ENCODE assay signal across 20 cellular contexts in genomic region chr1:12711421-12712005, GRCh38. TPM values are rescaled to one million over a fixed set of nuclear protein-coding genes. Genes with fewer than 3 reads are reported as not detected.
DNase-seq lines count a peak whose midpoint lies in the region; ATAC-seq and TF ChIP-seq lines count a peak whose summit lies in the region.
"Had no signal": no experiment of that assay in that cellular context is flagged by ENCODE, and none has a peak within 500 bp of the region (broad histone marks: within the 10 kb centered on the region; RNA-seq: fewer than 3 reads in every experiment).

No MANE protein-coding gene starts in this region.

- H3K4me3 ChIP-seq in HUES48 (ENCODE audit: low read depth, low read length): no peak overlapping the region
- no peak overlapping the region for H3K4me3 ChIP-seq in CD8-positive, alpha-beta memory T cell (ENCODE audit: low read length)

- H3K4me1 ChIP-seq in HUES48 (ENCODE audit: control insufficient read depth, insufficient read depth, low read length): peaks cover 44% of the 10 kb centered on the region
- no peaks in the 10 kb centered on the region for H3K4me1 ChIP-seq in CD8-positive, alpha-beta memory T cell (ENCODE audit: insufficient read depth, low read length)

- no peaks in the 10 kb centered on the region for H3K27me3 ChIP-seq in HUES48 (ENCODE audit: control insufficient read depth, insufficient read depth, low read length)
- no peaks in the 10 kb centered on the region for H3K27me3 ChIP-seq in CD8-positive, alpha-beta memory T cell (ENCODE audit: insufficient read depth, low read length, poor library complexity, severe bottlenecking)

- no peaks in the 10 kb centered on the region for H3K9me3 ChIP-seq in HUES48 (ENCODE audit: control insufficient read depth, insufficient read depth, low read length)
- H3K9me3 ChIP-seq in CD8-positive, alpha-beta memory T cell (ENCODE audit: low read length): no peaks in the 10 kb centered on the region

- no peaks in the 10 kb centered on the region for H3K36me3 Mint-ChIP-seq in osteocyte (ENCODE audit: unreplicated experiment)
- H3K36me3 Mint-ChIP-seq in CD8-positive, alpha-beta memory T cell: no peaks in the 10 kb centered on the region

- H3K9me3 Mint-ChIP-seq in osteocyte (ENCODE audit: unreplicated experiment): peaks cover 3% of the 10 kb centered on the region
- H3K9me3 Mint-ChIP-seq in CD8-positive, alpha-beta memory T cell: no peaks in the 10 kb centered on the region
- H3K9me3 Mint-ChIP-seq: HFFc6 had no signal

- POLR2A ChIA-PET in CD8-positive, alpha-beta memory T cell (lab: Charles Lee): no interaction called here

- peak; percentile 30 for DNase-seq in AG20443 (ENCODE audit: low spot score)
- peak; percentile 10 for DNase-seq in fibroblast of peridontal ligament (ENCODE audit: extremely low read depth)
- no peak for DNase-seq in osteocyte (ENCODE audit: extremely low spot score, unreplicated experiment)
- DNase-seq in activated CD8-positive, alpha-beta memory T cell treated with anti-CD3 and anti-CD28 coated beads, Interleukin-2, amount 50 U/mL, for 48 hours: no peak
- no peak for DNase-seq in NCI-H510A treated with DMSO at 0.1 percent for 48 hours (lab: John Stamatoyannopoulos, UW)
- DNase-seq in CD8-positive, alpha-beta memory T cell: no peak
- DNase-seq: AML-193, Caco-2, HFFc6, NCI-H1105 treated with DMSO at 0.1 percent for 48 hours, NCI-H1930, NCI-H446, NCI-H748 treated with DMSO at 0.1 percent for 48 hours, OCI-M1, RPMI8226, SIG-M5 had no signal

- TF ChIP-seq CTCF in osteocyte (IDR thresholded peaks at IDR 0.05): no peak

- H3K36me3 ChIP-seq in HUES48 (ENCODE audit: control insufficient read depth, insufficient read depth, low read length): no peaks in the 10 kb centered on the region
- no peaks in the 10 kb centered on the region for H3K36me3 ChIP-seq in CD8-positive, alpha-beta memory T cell (ENCODE audit: insufficient read depth, low read length)

- H3K27ac Mint-ChIP-seq in osteocyte (ENCODE audit: unreplicated experiment): peak overlapping the region; percentile 21
- H3K27ac Mint-ChIP-seq in CD8-positive, alpha-beta memory T cell: no peak overlapping the region
- H3K27ac Mint-ChIP-seq: HFFc6 had no signal

- H3K4me1 Mint-ChIP-seq in osteocyte (ENCODE audit: unreplicated experiment): peaks cover 22% of the 10 kb centered on the region
- H3K4me1 Mint-ChIP-seq in CD8-positive, alpha-beta memory T cell: no peaks in the 10 kb centered on the region

- no peak for ATAC-seq in HG03565 (IDR thresholded peaks at IDR 0.05; ENCODE audit: unreplicated experiment)

- H3K27ac ChIP-seq in HUES48 (ENCODE audit: low read depth, low read length): peak overlapping the region; percentile 57
- H3K27ac ChIP-seq in CD8-positive, alpha-beta memory T cell (ENCODE audit: low read depth, low read length): no peak overlapping the region

- H3K27me3 Mint-ChIP-seq in osteocyte (ENCODE audit: unreplicated experiment): no peaks in the 10 kb centered on the region
- peaks cover 8 to 59% of the 10 kb centered on the region in 2 donors for H3K27me3 Mint-ChIP-seq in CD8-positive, alpha-beta memory T cell

- no peak overlapping the region for H3K9ac ChIP-seq in HUES48 (ENCODE audit: low read depth, low read length)

- no peak overlapping the region for H3K4me3 Mint-ChIP-seq in osteocyte (ENCODE audit: unreplicated experiment)
- H3K4me3 Mint-ChIP-seq in CD8-positive, alpha-beta memory T cell: no peak overlapping the region
- H3K4me3 Mint-ChIP-seq: HFFc6 had no signal

- CTCF ChIA-PET in CD8-positive, alpha-beta memory T cell (lab: Charles Lee): no interaction called here

RNA-seq across cellular contexts. Expression of gene AADACL3, which starts 4.4 kb away (rescaled TPM):
- total RNA-seq in osteocyte: not detected in 2 replicates
- total RNA-seq in CD8-positive, alpha-beta memory T cell: not detected
- polyA plus RNA-seq in CD8-positive, alpha-beta memory T cell: not detected
- total RNA-seq: Caco-2, HFFc6, HT-29, LHCN-M2 had no signal

RNA-seq across cellular contexts. Expression of gene CFAP107, which starts 34.5 kb away (rescaled TPM):
- total RNA-seq in osteocyte: not detected in 2 replicates
- total RNA-seq in CD8-positive, alpha-beta memory T cell: not detected
- polyA plus RNA-seq in CD8-positive, alpha-beta memory T cell: not detected
- total RNA-seq: Caco-2, HFFc6, HT-29, LHCN-M2 had no signal

Comparison
In these comparisons a context has a peak if more than half of its experiments do, and no peak if none do; other contexts are left out.
1. DNase-seq: peak in AG20443 (single experiment) and fibroblast of peridontal ligament (single experiment); none in osteocyte (single experiment), activated CD8-positive, alpha-beta memory T cell treated with anti-CD3 and anti-CD28 coated beads, Interleukin-2, amount 50 U/mL, for 48 hours (single experiment), NCI-H510A treated with DMSO at 0.1 percent for 48 hours (single experiment) and CD8-positive, alpha-beta memory T cell (0 of 5).